In the genomic region with DNA sequence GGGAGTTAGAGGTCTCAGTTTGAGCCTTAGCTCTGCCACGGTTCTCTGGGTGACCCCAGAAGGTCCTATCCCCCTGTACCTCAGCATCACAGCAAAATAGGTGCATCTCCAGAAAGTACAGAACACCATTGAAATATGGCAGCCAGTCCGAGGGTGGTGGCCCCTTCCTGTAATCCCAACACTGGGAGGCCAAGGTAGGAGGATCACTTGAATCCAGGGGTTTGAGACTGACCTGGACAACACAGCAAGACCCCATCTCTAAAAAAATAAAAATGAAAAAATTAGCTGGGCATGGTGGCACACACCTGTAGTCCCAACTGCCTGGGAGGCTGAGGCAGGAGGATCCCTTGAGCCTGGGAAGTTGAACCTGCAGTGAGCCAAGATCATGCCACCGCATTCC, we compare ENCODE assay signal across 2 cellular contexts.
A peak's percentile ranks its signal among the peaks of the same experiment; 100 is the strongest.
TF ChIP-seq lines count a peak whose summit lies in the region.

No MANE protein-coding gene starts in this region.

TF ChIP-seq in HepG2, 621 proteins besides CTCF, POLR2A, EP300 and RAD21:
- TF ChIP-seq ZNF121 (CRISPR knock-in tag; IDR thresholded peaks at IDR 0.05) (peak; percentile 90), SALL1 (CRISPR knock-in tag; IDR thresholded peaks at IDR 0.05) (no peak)

TF ChIP-seq in WTC11, 78 proteins besides CTCF, POLR2A, EP300 and RAD21:
- TF ChIP-seq, protein P1, sequence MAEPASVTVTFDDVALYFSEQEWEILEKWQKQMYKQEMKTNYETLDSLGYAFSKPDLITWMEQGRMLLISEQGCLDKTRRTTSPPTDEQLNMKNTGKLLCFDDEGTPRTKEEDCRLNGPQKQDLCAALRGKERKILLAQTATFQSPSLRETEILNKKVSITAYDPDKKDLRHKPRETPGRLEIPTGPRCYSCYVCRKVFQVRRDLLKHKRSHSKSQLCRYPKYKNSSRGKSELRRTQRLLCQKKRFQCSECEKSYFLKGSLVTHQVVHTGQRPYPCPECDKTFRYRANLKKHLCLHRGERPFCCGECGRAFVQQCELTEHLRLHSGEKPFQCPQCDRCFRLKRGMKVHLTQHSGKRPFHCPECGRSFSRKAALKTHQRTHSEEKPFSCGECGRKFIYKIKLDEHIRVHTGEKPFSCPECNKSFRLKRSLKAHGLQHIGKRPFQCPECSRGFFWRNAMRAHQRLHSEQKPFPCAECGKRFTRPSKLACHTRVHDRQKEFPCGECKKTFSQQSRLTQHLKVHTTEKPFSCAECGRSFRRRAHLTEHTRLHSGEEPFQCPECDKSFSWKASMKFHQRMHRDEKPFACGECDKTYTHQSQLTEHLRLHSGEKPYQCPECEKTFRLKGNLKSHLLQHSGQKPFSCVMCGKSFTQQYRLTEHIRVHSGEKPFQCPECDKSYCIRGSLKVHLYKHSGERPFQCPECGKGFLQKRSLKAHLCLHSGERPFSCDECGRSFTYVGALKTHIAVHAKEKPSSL (CRISPR knock-in tag; conservative IDR thresholded peaks at IDR 0.05), result no peak
- no peak for TF ChIP-seq ZNF416 (CRISPR knock-in tag; IDR thresholded peaks at IDR 0.05)
- TF ChIP-seq RORB (CRISPR knock-in tag; IDR thresholded peaks at IDR 0.05), result no peak
- TF ChIP-seq, protein P2, sequence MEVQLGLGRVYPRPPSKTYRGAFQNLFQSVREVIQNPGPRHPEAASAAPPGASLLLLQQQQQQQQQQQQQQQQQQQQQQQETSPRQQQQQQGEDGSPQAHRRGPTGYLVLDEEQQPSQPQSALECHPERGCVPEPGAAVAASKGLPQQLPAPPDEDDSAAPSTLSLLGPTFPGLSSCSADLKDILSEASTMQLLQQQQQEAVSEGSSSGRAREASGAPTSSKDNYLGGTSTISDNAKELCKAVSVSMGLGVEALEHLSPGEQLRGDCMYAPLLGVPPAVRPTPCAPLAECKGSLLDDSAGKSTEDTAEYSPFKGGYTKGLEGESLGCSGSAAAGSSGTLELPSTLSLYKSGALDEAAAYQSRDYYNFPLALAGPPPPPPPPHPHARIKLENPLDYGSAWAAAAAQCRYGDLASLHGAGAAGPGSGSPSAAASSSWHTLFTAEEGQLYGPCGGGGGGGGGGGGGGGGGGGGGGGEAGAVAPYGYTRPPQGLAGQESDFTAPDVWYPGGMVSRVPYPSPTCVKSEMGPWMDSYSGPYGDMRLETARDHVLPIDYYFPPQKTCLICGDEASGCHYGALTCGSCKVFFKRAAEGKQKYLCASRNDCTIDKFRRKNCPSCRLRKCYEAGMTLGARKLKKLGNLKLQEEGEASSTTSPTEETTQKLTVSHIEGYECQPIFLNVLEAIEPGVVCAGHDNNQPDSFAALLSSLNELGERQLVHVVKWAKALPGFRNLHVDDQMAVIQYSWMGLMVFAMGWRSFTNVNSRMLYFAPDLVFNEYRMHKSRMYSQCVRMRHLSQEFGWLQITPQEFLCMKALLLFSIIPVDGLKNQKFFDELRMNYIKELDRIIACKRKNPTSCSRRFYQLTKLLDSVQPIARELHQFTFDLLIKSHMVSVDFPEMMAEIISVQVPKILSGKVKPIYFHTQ (CRISPR knock-in tag; IDR thresholded peaks at IDR 0.05), result no peak
- peak; percentile 64; the same call in 1 of the 2 replicates for TF ChIP-seq ZNF121 (CRISPR knock-in tag; IDR thresholded peaks at IDR 0.05)
- no peak for TF ChIP-seq SP1 (CRISPR knock-in tag; conservative IDR thresholded peaks at IDR 0.05)
